Comparison of ENCODE assay signal across 1 cellular context in genomic region chrX:70843620-70844019, GRCh38.
A peak's percentile ranks its signal among the peaks of the same experiment; 100 is the strongest.
TF ChIP-seq lines count a peak whose summit lies in the region.
"Not testable (repeated sequence)": the region's sequence is repeated elsewhere in the genome, so short reads cannot be mapped to it uniquely, and the experiment has no call there.

No MANE protein-coding gene starts in this region.

- H3K4me1 ChIP-seq in HEK293 (ENCODE audit: control insufficient read depth, insufficient read depth, low read length), result not testable (repeated sequence)

- H3K36me3 ChIP-seq in HEK293 (ENCODE audit: control insufficient read depth in 2 of 2, insufficient read depth in 1 of 2, low read length in 2 of 2), result not testable (repeated sequence)

- POLR2A ChIA-PET in HEK293 (lab: Yijun Ruan, JAX), result not testable (repeated sequence)

- not testable (repeated sequence) for H3K4me3 ChIP-seq in HEK293 (ENCODE audit: low read depth, low read length)

- TF ChIP-seq CTCF in HEK293 (tag by site-specific recombination; IDR thresholded peaks at IDR 0.05), result not testable (repeated sequence)

- not testable (repeated sequence) for H3K27ac ChIP-seq in HEK293 (ENCODE audit: extremely low read depth, low read depth, low read length)

- H3K9me3 ChIP-seq in HEK293 (ENCODE audit: control insufficient read depth, insufficient read depth, low read depth, low read length), result not testable (repeated sequence)

- CTCF ChIA-PET in HEK293 (lab: Yijun Ruan, JAX), result not testable (repeated sequence)

TF ChIP-seq in HEK293, 187 proteins besides CTCF, POLR2A, EP300 and RAD21:
- TF ChIP-seq SCRT1 (tag by site-specific recombination; IDR thresholded peaks at IDR 0.05; ENCODE audit: borderline replicate concordance) (peak; percentile 91), SCRT2 (tag by site-specific recombination; IDR thresholded peaks at IDR 0.05) (peak; percentile 83; the same call in 1 of the 2 replicates)
